ENCODE assay signal across 10 cellular contexts in the genomic region with DNA sequence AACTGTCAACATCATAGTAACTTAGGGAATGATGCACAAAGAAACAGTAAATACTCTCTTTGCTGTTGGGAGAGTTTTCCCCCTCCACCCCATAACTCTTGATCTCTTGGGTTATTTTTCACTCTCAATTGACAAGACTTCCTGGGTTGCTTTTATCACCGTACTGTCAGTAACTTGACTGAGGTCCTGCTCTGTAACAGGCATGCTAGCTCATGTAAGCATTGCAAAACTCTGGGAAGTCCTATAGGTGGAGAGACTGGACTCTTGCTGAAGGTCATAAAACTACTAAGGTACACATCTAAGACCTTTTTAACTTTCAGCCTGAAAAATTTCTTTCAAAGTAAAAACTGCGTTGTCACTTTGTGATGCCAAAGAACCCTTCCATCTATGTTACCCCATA. TPM values are rescaled to one million over a fixed set of nuclear protein-coding genes. Genes with fewer than 3 reads are reported as not detected.
"Had no signal": no experiment of that assay in that cellular context is flagged by ENCODE, and none has a peak within 500 bp of the region (broad histone marks: within the 10 kb centered on the region; RNA-seq: fewer than 3 reads in every experiment).

No MANE protein-coding gene starts in this region.

- H2AFZ ChIP-seq: GM23248 had no signal

- DNase-seq: GM23248, GOT3, H7, HFFc6, IMR-90 had no signal

- H3K9me3 ChIP-seq: HAP-1 had no signal

- H3K9ac ChIP-seq: GM23248 had no signal

- H3K4me3 ChIP-seq: GM23248, HAP-1, K562 had no signal

RNA-seq across cellular contexts. Expression of gene SHROOM3, which starts 10.9 kb away (rescaled TPM):
- total RNA-seq: HepG2 had no signal

RNA-seq across cellular contexts. Expression of gene CCDC158, which starts 25.0 kb away (rescaled TPM):
- total RNA-seq: GM23248, H4, H7, HepG2, HT1080, IMR-90, K562 had no signal
